In the genomic region with DNA sequence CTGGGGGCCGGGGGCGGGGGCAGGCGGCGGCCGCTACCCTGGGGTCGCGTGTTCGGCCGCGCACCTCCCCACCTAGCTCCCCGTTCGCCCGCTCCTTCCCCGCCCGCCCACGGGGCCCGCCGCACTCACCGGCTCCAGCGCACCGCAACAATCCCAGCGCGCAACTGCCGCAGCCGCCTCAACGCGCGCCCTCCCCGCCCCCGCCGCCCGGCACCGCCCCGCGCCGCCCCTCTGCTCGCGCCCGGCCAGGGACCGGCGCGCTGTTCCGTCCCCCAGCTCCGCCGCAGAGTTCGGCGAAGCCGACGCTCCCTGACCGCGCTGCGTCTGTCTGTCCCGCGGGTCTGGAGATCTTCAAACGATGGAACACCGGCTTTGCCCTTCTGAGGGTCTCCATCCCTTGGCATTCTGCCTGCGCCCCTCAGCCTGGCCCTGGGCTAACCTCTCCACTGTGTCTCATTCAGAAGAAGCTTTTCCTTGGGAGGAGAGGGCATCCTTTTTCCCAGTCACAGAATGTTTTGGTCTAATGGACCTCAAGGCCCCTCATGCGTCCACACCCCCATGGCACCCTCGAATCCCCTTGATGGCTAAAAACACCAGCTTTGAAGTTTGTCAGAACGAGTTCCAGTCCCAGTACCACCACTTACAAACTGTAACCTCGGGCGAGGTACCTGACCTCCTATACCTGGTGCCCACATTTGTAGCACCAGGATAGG, we compare ENCODE assay signal across 1 cellular context.
A peak's percentile ranks its signal among the peaks of the same experiment; 100 is the strongest.
TF ChIP-seq lines count a peak whose summit lies in the region.

Gene NT5C2, minus strand, starts transcription at position 166 of the 713 bp plus-strand sequence. CDS start 18,314 bp downstream, outside the sequence.

TF ChIP-seq in HepG2, 621 proteins besides CTCF, POLR2A, EP300 and RAD21 (continued from another document and continues in another):
- TF ChIP-seq GMEB2 (CRISPR knock-in tag; IDR thresholded peaks at IDR 0.05; ENCODE audit: low read depth) (no peak), ATF2 (CRISPR knock-in tag; IDR thresholded peaks at IDR 0.05) (no peak), ZMYM3 (CRISPR knock-in tag; IDR thresholded peaks at IDR 0.05) (peak; percentile 79), PAWR (CRISPR knock-in tag; IDR thresholded peaks at IDR 0.05; ENCODE audit: borderline replicate concordance) (no peak), DDIT3 (CRISPR knock-in tag; IDR thresholded peaks at IDR 0.05) (no peak), ZNF17 (CRISPR knock-in tag; IDR thresholded peaks at IDR 0.05) (no peak), JUNB (CRISPR knock-in tag; IDR thresholded peaks at IDR 0.05; ENCODE audit: borderline replicate concordance) (no peak), AGO1 (IDR thresholded peaks at IDR 0.05; ENCODE audit: low read depth, low read length, poor library complexity, severe bottlenecking) (peak; percentile 1), HNF4G (IDR thresholded peaks at IDR 0.05; ENCODE audit: borderline replicate concordance, low read depth, low read length) (no peak), HNF4G (CRISPR knock-in tag; IDR thresholded peaks at IDR 0.05; ENCODE audit: borderline replicate concordance, low read depth) (no peak), FOSL2 (CRISPR knock-in tag; IDR thresholded peaks at IDR 0.05) (0 out of 2 replicates have a peak, but pooled peaks have one; percentile 3), ZBTB20 (CRISPR knock-in tag; IDR thresholded peaks at IDR 0.05; ENCODE audit: borderline replicate concordance, low read depth) (no peak), RELA (CRISPR knock-in tag; IDR thresholded peaks at IDR 0.05) (no peak), HOXA5 (CRISPR knock-in tag; IDR thresholded peaks at IDR 0.05) (peak; percentile 13; the same call in 1 of the 2 replicates), PHB2 (IDR thresholded peaks at IDR 0.05; ENCODE audit: partially characterized antibody) (no peak), TFDP2 (CRISPR knock-in tag; IDR thresholded peaks at IDR 0.05) (no peak), ZBTB2 (CRISPR knock-in tag; IDR thresholded peaks at IDR 0.05; ENCODE audit: low read depth) (no peak), SRSF1 (optimal IDR thresholded peaks at IDR 0.05; ENCODE audit: low read depth, low read length) (no peak), IKZF1 (IDR thresholded peaks at IDR 0.05) (no peak), SMC3 (IDR thresholded peaks at IDR 0.05; ENCODE audit: low read length) (no peak), SMAD1 (CRISPR knock-in tag; IDR thresholded peaks at IDR 0.05; ENCODE audit: borderline replicate concordance, low read depth) (no peak), ZNF75D (CRISPR knock-in tag; IDR thresholded peaks at IDR 0.05; ENCODE audit: borderline replicate concordance) (no peak), TBP (CRISPR knock-in tag; IDR thresholded peaks at IDR 0.05) (no peak), ZNF616 (CRISPR knock-in tag; IDR thresholded peaks at IDR 0.05; ENCODE audit: low read depth) (no peak), SP1 (IDR thresholded peaks at IDR 0.05) (no peak), SP1 (CRISPR knock-in tag; IDR thresholded peaks at IDR 0.05) (peak; percentile 27; the same call in 1 of the 2 replicates), ZFP62 (CRISPR knock-in tag; IDR thresholded peaks at IDR 0.05) (no peak), SKI (IDR thresholded peaks at IDR 0.05; ENCODE audit: partially characterized antibody) (peak; percentile 12), ZNF607 (CRISPR knock-in tag; IDR thresholded peaks at IDR 0.05; ENCODE audit: borderline replicate concordance) (no peak), ZNF660 (CRISPR knock-in tag; IDR thresholded peaks at IDR 0.05; ENCODE audit: borderline replicate concordance, low read depth) (no peak), TGIF2 (CRISPR knock-in tag; IDR thresholded peaks at IDR 0.05) (no peak), CREB1 (IDR thresholded peaks at IDR 0.05) (no peak), CREB1 (CRISPR knock-in tag; IDR thresholded peaks at IDR 0.05) (no peak), BORCS8-MEF2B (CRISPR knock-in tag; IDR thresholded peaks at IDR 0.05) (0 out of 2 replicates have a peak, but pooled peaks have one; percentile 15), YY1 (IDR thresholded peaks at IDR 0.05; ENCODE audit: insufficient read depth, insufficient replicate concordance, low read depth, low read length) (peak; percentile 86), NFYB (CRISPR knock-in tag; IDR thresholded peaks at IDR 0.05) (no peak), PITX1 (CRISPR knock-in tag; IDR thresholded peaks at IDR 0.05) (no peak), ZNF282 (IDR thresholded peaks at IDR 0.05; ENCODE audit: partially characterized antibody) (no peak), ZNF432 (CRISPR knock-in tag; IDR thresholded peaks at IDR 0.05; ENCODE audit: borderline replicate concordance) (no peak), FOXA3 (CRISPR knock-in tag; IDR thresholded peaks at IDR 0.05) (no peak), HDAC2 (CRISPR knock-in tag; IDR thresholded peaks at IDR 0.05) (no peak), STAT5B (CRISPR knock-in tag; IDR thresholded peaks at IDR 0.05) (no peak), GZF1 (CRISPR knock-in tag; IDR thresholded peaks at IDR 0.05) (no peak), ARID2 (CRISPR knock-in tag; IDR thresholded peaks at IDR 0.05; ENCODE audit: borderline replicate concordance) (no peak; the same call in 1 of the 2 replicates), ZFP1 (CRISPR knock-in tag; IDR thresholded peaks at IDR 0.05) (no peak), ZNF724P (CRISPR knock-in tag; IDR thresholded peaks at IDR 0.05; ENCODE audit: borderline replicate concordance) (peak; percentile 44; the same call in 1 of the 2 replicates), ZNF572 (CRISPR knock-in tag; IDR thresholded peaks at IDR 0.05) (no peak), SNAPC4 (CRISPR knock-in tag; IDR thresholded peaks at IDR 0.05) (no peak), HNRNPLL (IDR thresholded peaks at IDR 0.05; ENCODE audit: low read depth, low read length, poor library complexity, severe bottlenecking) (peak; percentile 95), HOXA9 (CRISPR knock-in tag; IDR thresholded peaks at IDR 0.05; ENCODE audit: borderline replicate concordance) (no peak)
- TF ChIP-seq, protein P1, sequence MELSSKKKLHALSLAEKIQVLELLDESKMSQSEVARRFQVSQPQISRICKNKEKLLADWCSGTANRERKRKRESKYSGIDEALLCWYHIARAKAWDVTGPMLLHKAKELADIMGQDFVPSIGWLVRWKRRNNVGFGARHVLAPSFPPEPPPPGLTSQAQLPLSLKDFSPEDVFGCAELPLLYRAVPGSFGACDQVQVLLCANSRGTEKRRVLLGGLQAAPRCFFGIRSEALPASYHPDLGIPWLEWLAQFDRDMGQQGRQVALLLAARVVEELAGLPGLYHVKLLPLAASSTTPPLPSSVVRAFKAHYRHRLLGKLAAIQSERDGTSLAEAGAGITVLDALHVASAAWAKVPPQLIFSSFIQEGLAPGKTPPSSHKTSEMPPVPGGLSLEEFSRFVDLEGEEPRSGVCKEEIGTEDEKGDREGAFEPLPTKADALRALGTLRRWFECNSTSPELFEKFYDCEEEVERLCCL (CRISPR knock-in tag; IDR thresholded peaks at IDR 0.05; ENCODE audit: borderline replicate concordance): no peak
- TF ChIP-seq, protein P2, sequence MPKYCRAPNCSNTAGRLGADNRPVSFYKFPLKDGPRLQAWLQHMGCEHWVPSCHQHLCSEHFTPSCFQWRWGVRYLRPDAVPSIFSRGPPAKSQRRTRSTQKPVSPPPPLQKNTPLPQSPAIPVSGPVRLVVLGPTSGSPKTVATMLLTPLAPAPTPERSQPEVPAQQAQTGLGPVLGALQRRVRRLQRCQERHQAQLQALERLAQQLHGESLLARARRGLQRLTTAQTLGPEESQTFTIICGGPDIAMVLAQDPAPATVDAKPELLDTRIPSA (CRISPR knock-in tag; IDR thresholded peaks at IDR 0.05; ENCODE audit: borderline replicate concordance): no peak
- TF ChIP-seq, protein P3, sequence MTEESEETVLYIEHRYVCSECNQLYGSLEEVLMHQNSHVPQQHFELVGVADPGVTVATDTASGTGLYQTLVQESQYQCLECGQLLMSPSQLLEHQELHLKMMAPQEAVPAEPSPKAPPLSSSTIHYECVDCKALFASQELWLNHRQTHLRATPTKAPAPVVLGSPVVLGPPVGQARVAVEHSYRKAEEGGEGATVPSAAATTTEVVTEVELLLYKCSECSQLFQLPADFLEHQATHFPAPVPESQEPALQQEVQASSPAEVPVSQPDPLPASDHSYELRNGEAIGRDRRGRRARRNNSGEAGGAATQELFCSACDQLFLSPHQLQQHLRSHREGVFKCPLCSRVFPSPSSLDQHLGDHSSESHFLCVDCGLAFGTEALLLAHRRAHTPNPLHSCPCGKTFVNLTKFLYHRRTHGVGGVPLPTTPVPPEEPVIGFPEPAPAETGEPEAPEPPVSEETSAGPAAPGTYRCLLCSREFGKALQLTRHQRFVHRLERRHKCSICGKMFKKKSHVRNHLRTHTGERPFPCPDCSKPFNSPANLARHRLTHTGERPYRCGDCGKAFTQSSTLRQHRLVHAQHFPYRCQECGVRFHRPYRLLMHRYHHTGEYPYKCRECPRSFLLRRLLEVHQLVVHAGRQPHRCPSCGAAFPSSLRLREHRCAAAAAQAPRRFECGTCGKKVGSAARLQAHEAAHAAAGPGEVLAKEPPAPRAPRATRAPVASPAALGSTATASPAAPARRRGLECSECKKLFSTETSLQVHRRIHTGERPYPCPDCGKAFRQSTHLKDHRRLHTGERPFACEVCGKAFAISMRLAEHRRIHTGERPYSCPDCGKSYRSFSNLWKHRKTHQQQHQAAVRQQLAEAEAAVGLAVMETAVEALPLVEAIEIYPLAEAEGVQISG (CRISPR knock-in tag; IDR thresholded peaks at IDR 0.05): no peak
